ENCODE assay signal across 15 cellular contexts in the genomic region with DNA sequence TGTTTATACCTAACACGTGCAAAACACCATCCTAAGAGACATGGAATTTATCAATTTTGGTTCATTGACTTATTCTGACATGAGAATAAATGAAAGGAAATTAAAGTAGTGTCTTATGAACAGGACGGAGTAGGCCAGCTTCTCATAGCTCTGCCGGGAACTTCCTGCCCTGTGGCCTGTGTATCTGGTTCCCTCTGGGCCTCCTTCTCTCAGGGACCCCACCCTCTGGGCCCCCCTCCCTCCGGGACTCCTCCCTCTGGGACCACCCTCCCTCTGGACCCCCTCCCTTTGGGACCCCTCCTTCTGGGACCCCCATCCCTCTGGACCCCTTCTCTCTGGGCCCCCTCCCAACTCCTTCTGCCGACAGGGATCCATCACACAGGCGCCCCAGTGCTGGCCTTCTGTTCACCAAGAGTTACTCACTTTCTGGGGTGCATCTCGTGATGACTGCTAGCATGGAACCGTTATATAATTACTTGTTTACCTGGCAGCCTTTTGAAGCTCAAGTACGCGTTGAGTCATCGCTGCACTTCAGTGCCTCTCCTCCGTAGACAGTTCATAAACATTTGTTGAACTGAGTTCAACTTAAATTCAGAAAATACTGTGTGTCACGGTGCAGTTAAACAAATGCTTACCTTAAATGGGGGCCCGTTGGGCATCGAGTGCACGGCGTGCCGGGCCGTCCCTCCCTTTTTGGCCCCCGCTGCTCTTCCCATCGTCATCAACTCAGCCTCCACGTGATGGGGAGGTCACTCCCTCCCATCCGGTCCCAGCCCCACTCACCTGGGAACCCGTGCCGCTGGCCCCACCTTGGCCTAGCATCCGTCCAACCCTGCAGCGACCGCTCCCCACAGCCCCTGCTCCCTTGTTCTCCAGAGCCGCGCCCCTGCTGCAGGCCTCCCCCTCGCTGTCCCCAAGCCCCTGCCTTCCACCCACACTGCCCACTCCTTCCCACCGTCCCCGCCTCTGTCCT. TPM values are rescaled to one million over a fixed set of nuclear protein-coding genes. Genes with fewer than 3 reads are reported as not detected.
DNase-seq lines count a peak whose midpoint lies in the region; ATAC-seq and TF ChIP-seq lines count a peak whose summit lies in the region.
"Had no signal": no experiment of that assay in that cellular context is flagged by ENCODE, and none has a peak within 500 bp of the region (broad histone marks: within the 10 kb centered on the region; RNA-seq: fewer than 3 reads in every experiment).

No MANE protein-coding gene starts in this region.

- peak; percentile 71 for DNase-seq in activated effector memory CD4-positive, alpha-beta T cell treated with anti-CD3 and anti-CD28 coated beads, Interleukin-2, amount 50 U/mL, for 16 hours
- DNase-seq in activated effector memory CD4-positive, alpha-beta T cell treated with Interleukin-2 at 50 U/mL for 16 hours: no peak
- DNase-seq in epithelial cell of proximal tubule (ENCODE audit: low read depth) (peak; percentile 58), HPDE6-E6E7 (ENCODE audit: extremely low spot score) (no peak)
- DNase-seq: activated CD4-positive, alpha-beta T cell treated with anti-CD3 and anti-CD28 coated beads for 36 hours; activated naive CD4-positive, alpha-beta T cell treated with Interleukin-2 at 50 U/mL for 16 hours; central memory CD4-positive, alpha-beta T cell; NCI-H1930; SJCRH30 had no signal

- ATAC-seq in HG03565 (IDR thresholded peaks at IDR 0.05; ENCODE audit: unreplicated experiment) (peak; percentile 28), GM19463 (IDR thresholded peaks at IDR 0.05; ENCODE audit: unreplicated experiment) (no peak), GM19395 (IDR thresholded peaks at IDR 0.05; ENCODE audit: unreplicated experiment) (no peak), HG02588 (IDR thresholded peaks at IDR 0.05; ENCODE audit: unreplicated experiment) (no peak)

- no peak overlapping the region for H3K4me3 ChIP-seq in epithelial cell of proximal tubule (ENCODE audit: low read depth, low read length)
- H3K4me3 ChIP-seq: SJCRH30 had no signal

- no peak for TF ChIP-seq CTCF in epithelial cell of proximal tubule (conservative IDR thresholded peaks at IDR 0.05; ENCODE audit: low read depth, low read length)

RNA-seq across cellular contexts. Expression of a gene that starts 8.1 kb away (rescaled TPM):
- total RNA-seq in epithelial cell of proximal tubule: not detected in 2 replicates
- total RNA-seq: fibroblast of lung, neural crest cell, SJCRH30 had no signal

RNA-seq across cellular contexts. Expression of a gene that starts 26.8 kb away (rescaled TPM):
- total RNA-seq in epithelial cell of proximal tubule: not detected in 2 replicates
- total RNA-seq: activated CD4-positive, alpha-beta T cell treated with anti-CD3 and anti-CD28 coated beads for 36 hours; fibroblast of lung; neural crest cell; SJCRH30 had no signal

Comparison
In these comparisons a context has a peak if more than half of its experiments do, and no peak if none do; other contexts are left out.
1. DNase-seq: peak in activated effector memory CD4-positive, alpha-beta T cell treated with anti-CD3 and anti-CD28 coated beads, Interleukin-2, amount 50 U/mL, for 16 hours (single experiment) and epithelial cell of proximal tubule (single experiment); none in activated effector memory CD4-positive, alpha-beta T cell treated with Interleukin-2 at 50 U/mL for 16 hours (single experiment) and HPDE6-E6E7 (single experiment).